ENCODE assay signal across 12 cellular contexts in the genomic region with DNA sequence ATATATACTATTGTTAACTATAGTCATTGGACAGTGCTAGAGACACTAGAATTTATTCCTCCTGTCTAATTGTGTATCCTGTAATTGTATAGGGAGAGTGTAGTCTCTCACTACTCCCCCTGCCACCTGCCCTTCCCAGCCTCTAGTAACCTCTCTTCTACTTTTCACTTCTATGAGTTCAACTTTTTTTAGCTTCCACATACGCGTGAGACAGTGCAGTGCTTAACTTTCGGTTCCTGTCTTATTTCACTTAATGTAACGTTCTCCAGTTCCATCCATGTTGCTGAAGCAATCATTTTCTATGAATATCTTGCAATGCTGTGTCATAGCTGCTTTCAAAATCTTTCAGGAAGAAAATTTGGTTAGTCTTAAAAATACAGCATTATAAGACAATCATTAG. TPM values are rescaled to one million over a fixed set of nuclear protein-coding genes. Genes with fewer than 3 reads are reported as not detected.
A peak's percentile ranks its signal among the peaks of the same experiment; 100 is the strongest.
DNase-seq lines count a peak whose midpoint lies in the region; ATAC-seq and TF ChIP-seq lines count a peak whose summit lies in the region.
"Had no signal": no experiment of that assay in that cellular context is flagged by ENCODE, and none has a peak within 500 bp of the region (broad histone marks: within the 10 kb centered on the region; RNA-seq: fewer than 3 reads in every experiment).

No MANE protein-coding gene starts in this region.

- H3K9me3 Mint-ChIP-seq in CD14-positive monocyte, result peaks cover 4 to 21% (median 12%) of the 10 kb centered on the region in 7 donors
- H3K9me3 Mint-ChIP-seq in activated T-cell treated with anti-CD3 and anti-CD28 coated beads, Interleukin-2, amount 50 U/mL, for 72 hours, result peaks cover 3 to 7% of the 10 kb centered on the region in 2 donors

- H3K27ac Mint-ChIP-seq in CD14-positive monocyte, result peak overlapping the region; percentile 89 to 97 (median 96)
- no peak overlapping the region for H3K27ac Mint-ChIP-seq in activated T-cell treated with anti-CD3 and anti-CD28 coated beads, Interleukin-2, amount 50 U/mL, for 72 hours
- H3K27ac Mint-ChIP-seq: activated T-helper 2 cell treated with anti-CD3 and anti-CD28 coated beads, Interferon-gamma antibody, Interleukin-2, Interleukin-4, amounts not matched to agents 10 μg/mL and 5 μg/mL and 100 μg/mL, durations not matched to agents 14 hours and 24 hours and 36 hours; T-cell had no signal

- peak overlapping the region; percentile 28 to 83 for H3K4me3 Mint-ChIP-seq in CD14-positive monocyte
- no peak overlapping the region for H3K4me3 Mint-ChIP-seq in activated T-cell treated with anti-CD3 and anti-CD28 coated beads, Interleukin-2, amount 50 U/mL, for 72 hours
- H3K4me3 Mint-ChIP-seq: T-cell had no signal

- ATAC-seq in GM19468 (IDR thresholded peaks at IDR 0.05; ENCODE audit: extremely low read depth, unreplicated experiment) (peak; percentile 71), HG03103 (IDR thresholded peaks at IDR 0.05; ENCODE audit: low read depth, unreplicated experiment) (peak; percentile 68)
- ATAC-seq in activated T-cell treated with anti-CD3 and anti-CD28 coated beads, Interleukin-2, amount 50 U/mL, for 72 hours (replicated peaks in 1 of 2), result no peak
- ATAC-seq: T-cell had no signal

- peaks cover 12 to 19% of the 10 kb centered on the region in 2 donors for H3K36me3 Mint-ChIP-seq in CD14-positive monocyte
- H3K36me3 Mint-ChIP-seq in activated T-cell treated with anti-CD3 and anti-CD28 coated beads, Interleukin-2, amount 50 U/mL, for 72 hours (ENCODE audit: insufficient read depth in 2 of 2), result peaks cover 2 to 7% of the 10 kb centered on the region in 2 donors
- H3K36me3 Mint-ChIP-seq: T-cell had no signal

- DNase-seq in CD14-positive monocyte (ENCODE audit: low spot score) (no peak), SIG-M5 treated with dmso at 0.1 percent for 504 hours (lab: John Stamatoyannopoulos, UW; ENCODE audit: unreplicated experiment) (peak; percentile 98), HPDE6-E6E7 (ENCODE audit: extremely low spot score) (no peak), dermis blood vessel endothelial cell (no peak)
- no peak for DNase-seq in effector CD8-positive, alpha-beta T cell (lab: John Stamatoyannopoulos, UW)
- no peak for DNase-seq in activated T-cell treated with anti-CD3 and anti-CD28 coated beads, Interleukin-2, amount 50 U/mL, for 72 hours
- DNase-seq: NCI-H2171, T-cell had no signal

- intact Hi-C loops in CD14-positive monocyte (cut with micrococcal nuclease), result no loop called here

- TF ChIP-seq CTCF in CD14-positive monocyte (IDR thresholded peaks at IDR 0.05), result no peak

- peaks cover 76% of the 10 kb centered on the region for H3K4me1 Mint-ChIP-seq in CD14-positive monocyte
- no peaks in the 10 kb centered on the region for H3K4me1 Mint-ChIP-seq in activated T-cell treated with anti-CD3 and anti-CD28 coated beads, Interleukin-2, amount 50 U/mL, for 72 hours (ENCODE audit: low read depth)

- H3K27me3 Mint-ChIP-seq in CD14-positive monocyte (ENCODE audit: low read depth in 3 of 3), result peaks cover 0 to 2% (median 0%) of the 10 kb centered on the region in 3 donors
- peaks cover 11% of the 10 kb centered on the region for H3K27me3 Mint-ChIP-seq in activated T-cell treated with anti-CD3 and anti-CD28 coated beads, Interleukin-2, amount 50 U/mL, for 72 hours (ENCODE audit: low read depth)

RNA-seq across cellular contexts. Expression of gene RUFY4, which starts 22.8 kb away (rescaled TPM):
- under 1 TPM; 0.65 to 0.68 TPM for polyA plus RNA-seq in CD14-positive monocyte
- total RNA-seq in dermis blood vessel endothelial cell, result not detected in 2 replicates
- total RNA-seq in activated T-cell treated with anti-CD3 and anti-CD28 coated beads, Interleukin-2, amount 50 U/mL, for 72 hours, result 1 to 10 TPM in 1 of 2 donors, under 1 TPM in 1; 0.84 to 1.9 TPM
- total RNA-seq: vagina had no signal

RNA-seq across cellular contexts. Expression of gene TNS1, which starts 43.4 kb away (rescaled TPM):
- 1 to 10 TPM in 1 of 2 donors, under 1 TPM in 1; 0.26 to 1.6 TPM for polyA plus RNA-seq in CD14-positive monocyte
- total RNA-seq in dermis blood vessel endothelial cell, result 45.8 and 65.6 TPM in 2 replicates
- under 1 TPM; 0.65 to 0.93 TPM for total RNA-seq in activated T-cell treated with anti-CD3 and anti-CD28 coated beads, Interleukin-2, amount 50 U/mL, for 72 hours

Comparison
In these comparisons a context has a peak if more than half of its experiments do, and no peak if none do; other contexts are left out.
1. H3K4me3 Mint-ChIP-seq: peak in CD14-positive monocyte (2 of 2); none in activated T-cell treated with anti-CD3 and anti-CD28 coated beads, Interleukin-2, amount 50 U/mL, for 72 hours (0 of 2).
2. ATAC-seq: peak in GM19468 (single experiment) and HG03103 (single experiment); none in activated T-cell treated with anti-CD3 and anti-CD28 coated beads, Interleukin-2, amount 50 U/mL, for 72 hours (0 of 2).
3. RNA of gene TNS1, which starts 43.4 kb away (total RNA-seq): 45.8 to 65.6 TPM in dermis blood vessel endothelial cell; 0.65 to 0.93 TPM in activated T-cell treated with anti-CD3 and anti-CD28 coated beads, Interleukin-2, amount 50 U/mL, for 72 hours; every median in the first group is over 10 times any median in the second.